ENCODE assay signal across 8 cellular contexts in the genomic region with DNA sequence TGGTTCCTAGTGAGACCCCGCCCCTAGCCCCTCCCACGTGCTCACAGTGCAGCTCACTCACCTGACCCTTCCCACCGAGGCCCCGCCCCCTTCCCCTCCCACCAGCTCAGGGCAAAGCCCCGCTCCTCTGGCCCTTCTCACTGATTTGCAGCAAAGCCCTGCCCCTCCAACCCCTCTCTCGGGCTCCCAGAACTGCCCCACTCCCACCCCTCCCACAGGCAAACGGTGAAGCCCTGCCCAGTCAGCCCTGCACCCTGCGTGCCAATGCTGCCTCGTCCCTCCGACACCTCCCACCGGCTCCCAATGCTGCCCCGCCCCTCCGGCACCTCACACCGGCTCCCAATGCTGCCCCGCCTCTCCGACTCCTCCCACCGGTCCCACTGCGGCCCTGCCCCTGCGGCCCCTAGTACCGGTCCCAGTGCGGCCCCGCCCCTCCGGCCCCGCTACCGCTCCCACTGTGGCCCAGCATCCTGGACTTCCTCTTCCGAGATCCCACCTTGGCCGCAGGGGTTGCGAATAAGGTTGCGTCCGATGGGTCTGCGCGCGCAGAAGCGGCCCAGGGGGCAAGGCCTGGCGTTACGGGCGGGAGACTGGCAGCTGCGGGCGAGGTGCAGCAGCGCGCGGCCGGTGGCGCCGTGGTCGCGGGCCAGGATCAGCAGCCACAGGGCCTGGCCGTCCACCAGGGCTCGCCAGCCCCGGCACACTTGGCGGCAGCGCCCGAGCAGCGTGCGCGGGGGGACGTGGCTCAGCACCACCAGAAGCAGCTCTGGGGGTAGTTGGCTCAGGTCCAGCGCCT. TPM values are rescaled to one million over a fixed set of nuclear protein-coding genes. Genes with fewer than 3 reads are reported as not detected.
DNase-seq lines count a peak whose midpoint lies in the region; ATAC-seq and TF ChIP-seq lines count a peak whose summit lies in the region.

No MANE protein-coding gene starts in this region.

- H3K27me3 ChIP-seq in dorsolateral prefrontal cortex: no peaks in the 10 kb centered on the region

- DNase-seq in DMS 273 (lab: John Stamatoyannopoulos, UW; ENCODE audit: unreplicated experiment): peak; percentile 95
- peak; percentile 94 to 100 for DNase-seq in NCI-H526 (lab: John Stamatoyannopoulos, UW)
- peak; percentile 77 for DNase-seq in activated CD4-positive, alpha-beta memory T cell treated with anti-CD3 and anti-CD28 coated beads, Interleukin-2, amount 10 ng/mL, durations not matched to agents 7 days and 5 days
- peak; percentile 49 to 94 (median 87) for DNase-seq in dorsolateral prefrontal cortex
- DNase-seq in lower leg skin (ENCODE audit: low spot score in 2 of 2): peak; percentile 88 to 97
- peak; percentile 77 for DNase-seq in stimulated activated CD4-positive, alpha-beta T cell treated with anti-CD3 and anti-CD28 coated beads, Interleukin-4, amount 100 ng/mL, for 4 hours
- no peak for DNase-seq in NCI-H446 treated with DMSO at 0.1 percent for 48 hours (lab: John Stamatoyannopoulos, UW)

- TF ChIP-seq POLR2A in lower leg skin (IDR thresholded peaks at IDR 0.05): no peak

- H3K9me3 Mint-ChIP-seq in activated CD4-positive, alpha-beta memory T cell treated with anti-CD3 and anti-CD28 coated beads, Interleukin-2, amount 10 ng/mL, durations not matched to agents 7 days and 5 days: peaks cover 8% of the 10 kb centered on the region

- no peak overlapping the region for H3K27ac Mint-ChIP-seq in activated CD4-positive, alpha-beta memory T cell treated with anti-CD3 and anti-CD28 coated beads, Interleukin-2, amount 10 ng/mL, durations not matched to agents 7 days and 5 days

- WGBS in lower leg skin, 2 donors: 1 to 2% methylated on average over 22 to 34 of the region's 58 CpGs

- POLR2A ChIA-PET in activated CD4-positive, alpha-beta memory T cell treated with anti-CD3 and anti-CD28 coated beads, Interleukin-2, amount 10 ng/mL, durations not matched to agents 7 days and 5 days (lab: Charles Lee): interaction anchor here (0.7 kb wide), 1 partner anchor 38 kb away, joined by 3 read pairs; no protein-coding TSS in a partner anchor

- H3K27ac ChIP-seq in dorsolateral prefrontal cortex: peak overlapping the region in 58 of 59 donors; percentile 45 to 95 (median 88)

- CTCF ChIA-PET in activated CD4-positive, alpha-beta memory T cell treated with anti-CD3 and anti-CD28 coated beads, Interleukin-2, amount 10 ng/mL, durations not matched to agents 7 days and 5 days (lab: Charles Lee): no interaction called here

- peak; percentile 63 for ATAC-seq in HG02759 (IDR thresholded peaks at IDR 0.05; ENCODE audit: unreplicated experiment)

- no peaks in the 10 kb centered on the region for H3K36me3 Mint-ChIP-seq in activated CD4-positive, alpha-beta memory T cell treated with anti-CD3 and anti-CD28 coated beads, Interleukin-2, amount 10 ng/mL, durations not matched to agents 7 days and 5 days (ENCODE audit: low read depth)

- intact Hi-C loops in dorsolateral prefrontal cortex (cut with DNase I): loop anchor here (5.0 to 10.0 kb wide), 2 partner anchors 54 to 57 kb away; a partner anchor contains a TSS
- intact Hi-C loops in lower leg skin (cut with DNase I; ENCODE audit: low total_unique reads): no loop called here

- H3K4me3 ChIP-seq in dorsolateral prefrontal cortex: peak overlapping the region; percentile 64 to 95 (median 86)
- peak overlapping the region; percentile 53 for H3K4me3 ChIP-seq in lower leg skin (ENCODE audit: low read depth, poor library complexity, severe bottlenecking)

- H3K4me1 Mint-ChIP-seq in activated CD4-positive, alpha-beta memory T cell treated with anti-CD3 and anti-CD28 coated beads, Interleukin-2, amount 10 ng/mL, durations not matched to agents 7 days and 5 days: peaks cover 9% of the 10 kb centered on the region

- H3K4me3 Mint-ChIP-seq in activated CD4-positive, alpha-beta memory T cell treated with anti-CD3 and anti-CD28 coated beads, Interleukin-2, amount 10 ng/mL, durations not matched to agents 7 days and 5 days: peak overlapping the region; percentile 52

- TF ChIP-seq CTCF in dorsolateral prefrontal cortex (IDR thresholded peaks at IDR 0.05 in 54 of 56, conservative IDR thresholded peaks at IDR 0.05 in 2 of 56; ENCODE audit: low read depth in 1 of 56, partially characterized antibody in 56 of 56) (peak in 7 of 56 donors; percentile 7 to 15 (median 10)), lower leg skin (IDR thresholded peaks at IDR 0.05) (no peak)

- peaks cover 23% of the 10 kb centered on the region for H3K27me3 Mint-ChIP-seq in activated CD4-positive, alpha-beta memory T cell treated with anti-CD3 and anti-CD28 coated beads, Interleukin-2, amount 10 ng/mL, durations not matched to agents 7 days and 5 days

RNA-seq across cellular contexts. Expression of a gene that starts 0.8 kb away (rescaled TPM):
- under 1 TPM in 1 of 2 experiments, not detected in 1; 0.18 TPM for total RNA-seq in activated CD4-positive, alpha-beta memory T cell treated with anti-CD3 and anti-CD28 coated beads, Interleukin-2, amount 10 ng/mL, durations not matched to agents 7 days and 5 days
- 10 to 100 TPM; 21.0 to 56.7 (median 37.9) TPM for total RNA-seq in dorsolateral prefrontal cortex
- 10 to 100 TPM; 25.0 to 33.3 (median 29.1) TPM for total RNA-seq in lower leg skin

RNA-seq across cellular contexts. Expression of a gene that starts 52.6 kb away (rescaled TPM):
- total RNA-seq in activated CD4-positive, alpha-beta memory T cell treated with anti-CD3 and anti-CD28 coated beads, Interleukin-2, amount 10 ng/mL, durations not matched to agents 7 days and 5 days: not detected
- 10 to 100 TPM in 2 of 120 experiments, 1 to 10 TPM in 106, under 1 TPM in 12; 0.15 to 17.0 (median 2.5) TPM for total RNA-seq in dorsolateral prefrontal cortex
- total RNA-seq in lower leg skin: 10 to 100 TPM; 20.8 to 46.5 (median 29.0) TPM

RNA-seq across cellular contexts. Expression of a gene that starts 56.0 kb away (rescaled TPM):
- under 1 TPM in 1 of 2 experiments, not detected in 1; 0.20 TPM for total RNA-seq in activated CD4-positive, alpha-beta memory T cell treated with anti-CD3 and anti-CD28 coated beads, Interleukin-2, amount 10 ng/mL, durations not matched to agents 7 days and 5 days
- total RNA-seq in dorsolateral prefrontal cortex: 10 to 100 TPM; 10.0 to 30.0 (median 17.7) TPM
- 10 to 100 TPM; 13.2 to 46.5 (median 34.3) TPM for total RNA-seq in lower leg skin

Comparison
In these comparisons a context has a peak if more than half of its experiments do, and no peak if none do; other contexts are left out.
1. RNA of a gene that starts 0.8 kb away (total RNA-seq): 21.0 to 56.7 TPM in dorsolateral prefrontal cortex and 25.0 to 33.3 TPM in lower leg skin; 0.18 TPM in activated CD4-positive, alpha-beta memory T cell treated with anti-CD3 and anti-CD28 coated beads, Interleukin-2, amount 10 ng/mL, durations not matched to agents 7 days and 5 days; every median in the first group is over 10 times any median in the second.
2. RNA of a gene that starts 56.0 kb away (total RNA-seq): 13.2 to 46.5 TPM in lower leg skin and 10.0 to 30.0 TPM in dorsolateral prefrontal cortex; 0.20 TPM in activated CD4-positive, alpha-beta memory T cell treated with anti-CD3 and anti-CD28 coated beads, Interleukin-2, amount 10 ng/mL, durations not matched to agents 7 days and 5 days; every median in the first group is over 4 times any median in the second.